16 cellular contexts compared by ENCODE assay signal in genomic region chr6:64294034-64294433, GRCh38.
A peak's percentile ranks its signal among the peaks of the same experiment; 100 is the strongest.
DNase-seq lines count a peak whose midpoint lies in the region; ATAC-seq and TF ChIP-seq lines count a peak whose summit lies in the region.
"Had no signal": no experiment of that assay in that cellular context is flagged by ENCODE, and none has a peak within 500 bp of the region (broad histone marks: within the 10 kb centered on the region; RNA-seq: fewer than 3 reads in every experiment).

No MANE protein-coding gene starts in this region.

- peak overlapping the region; percentile 88 for H2BK5ac ChIP-seq in IMR-90 (ENCODE audit: low read depth, low read length, poor library complexity, severe bottlenecking)

- TF ChIP-seq RAD21 in IMR-90 (IDR thresholded peaks at IDR 0.05; ENCODE audit: low read length): no peak

- H3K23ac ChIP-seq in IMR-90 (ENCODE audit: low read depth, low read length): no peak overlapping the region; the same call in 1 of the 2 replicates

- H3K4me2 ChIP-seq in IMR-90 (ENCODE audit: low read depth, low read length) (no peak overlapping the region; the same call in 1 of the 2 replicates), smooth muscle cell (no peak overlapping the region)

- H2BK15ac ChIP-seq in IMR-90 (ENCODE audit: low read depth, low read length): 0 out of 3 replicates have a peak overlapping the region, but pooled peaks have one; percentile 80

- TF ChIP-seq POLR2A in IMR-90 (IDR thresholded peaks at IDR 0.05; ENCODE audit: low read depth, low read length): no peak

- peak; percentile 34; the same call in 1 of the 2 replicates for ATAC-seq in IMR-90 (ENCODE audit: low read depth)

- no peaks in the 10 kb centered on the region for H3K9me1 ChIP-seq in IMR-90 (ENCODE audit: insufficient read depth, low read length)

- H4K20me1 ChIP-seq in IMR-90 (ENCODE audit: insufficient read depth, low read length) (no peaks in the 10 kb centered on the region), smooth muscle cell (ENCODE audit: low read depth) (no peaks in the 10 kb centered on the region)

- in situ Hi-C loops in IMR-90 (cut with MboI; ENCODE audit: low sequenced_read_pairs): no loop called here

- no peaks in the 10 kb centered on the region for H3K79me1 ChIP-seq in IMR-90 (ENCODE audit: low read depth in 1 of 2, low read length in 2 of 2)

- H2BK120ac ChIP-seq in IMR-90 (ENCODE audit: low read depth, low read length): peak overlapping the region; percentile 68

- no peaks in the 10 kb centered on the region for H3K9me3 ChIP-seq in IMR-90 (ENCODE audit: control insufficient read depth, insufficient read depth, low read length)
- H3K9me3 ChIP-seq in smooth muscle cell (replicated peaks; ENCODE audit: low read depth): no peaks in the 10 kb centered on the region
- H3K9me3 ChIP-seq: HAP-1 had no signal

- H4K91ac ChIP-seq in IMR-90 (ENCODE audit: insufficient read depth, low read depth, low read length): peak overlapping the region; percentile 73; the same call in 1 of the 2 replicates

- H3K36me3 ChIP-seq in IMR-90 (ENCODE audit: control insufficient read depth, insufficient read depth, low read length): no peaks in the 10 kb centered on the region
- H3K36me3 ChIP-seq in smooth muscle cell (ENCODE audit: low read depth): no peaks in the 10 kb centered on the region
- H3K36me3 ChIP-seq: HAP-1 had no signal

- no peak overlapping the region for H2AK9ac ChIP-seq in IMR-90 (replicated peaks; ENCODE audit: low read depth, low read length, poor library complexity)

- H2AK5ac ChIP-seq in IMR-90 (ENCODE audit: low read depth, low read length): no peak overlapping the region

- H3K56ac ChIP-seq in IMR-90 (ENCODE audit: extremely low read depth, insufficient read depth, low read length): no peak overlapping the region

- H4K5ac ChIP-seq in IMR-90 (ENCODE audit: low read depth, low read length): no peak overlapping the region

- H3K27ac ChIP-seq in IMR-90 (ENCODE audit: insufficient read depth, low read length) (no peak overlapping the region), smooth muscle cell (ENCODE audit: low read depth) (peak overlapping the region; percentile 16), substantia nigra (ENCODE audit: low read depth, low read length, poor library complexity, severe bottlenecking) (no peak overlapping the region)
- H3K27ac ChIP-seq: HL-60 had no signal

- H3K79me2 ChIP-seq in smooth muscle cell (ENCODE audit: low read depth): no peaks in the 10 kb centered on the region

- peak; percentile 39 for DNase-seq in IMR-90
- DNase-seq in astrocyte of the hippocampus (ENCODE audit: low read depth, low spot score): peak; percentile 2
- DNase-seq in fibroblast of peridontal ligament (ENCODE audit: extremely low read depth): peak; percentile 1
- DNase-seq in smooth muscle cell (lab: John Stamatoyannopoulos, UW; ENCODE audit: unreplicated experiment): no peak
- DNase-seq in DMS114 treated with DMSO at 0.1 percent for 48 hours (lab: John Stamatoyannopoulos, UW; ENCODE audit: unreplicated experiment): no peak
- no peak for DNase-seq in substantia nigra (lab: John Stamatoyannopoulos, UW)
- DNase-seq in NCI-H1694 (lab: John Stamatoyannopoulos, UW): no peak
- DNase-seq: C1 segment of cervical spinal cord; Calu3; CD4-positive, alpha-beta T cell; DMS153; DND-41; GF-D8; HFFc6 had no signal

- TF ChIP-seq CTCF in IMR-90 (conservative IDR thresholded peaks at IDR 0.05; ENCODE audit: low read depth, low read length) (no peak), smooth muscle cell (IDR thresholded peaks at IDR 0.05; ENCODE audit: borderline replicate concordance, insufficient read depth, poor library complexity, severe bottlenecking) (no peak)

- peak overlapping the region; percentile 72; the same call in 1 of the 2 replicates for H3K4ac ChIP-seq in IMR-90 (ENCODE audit: low read depth, low read length)

- dilution Hi-C loops in IMR-90 (cut with HindIII; ENCODE audit: low sequenced_read_pairs, unreplicated experiment): no loop called here

- H3F3A ChIP-seq in smooth muscle cell (ENCODE audit: low read depth): no peaks in the 10 kb centered on the region

- POLR2A ChIA-PET in IMR-90 (lab: Charles Lee; ENCODE audit: unreplicated experiment): no interaction called here

- H2BK20ac ChIP-seq in IMR-90 (ENCODE audit: low read depth, low read length): no peak overlapping the region

- no peak overlapping the region for H3K9ac ChIP-seq in IMR-90 (ENCODE audit: low read depth, low read length)
- H3K9ac ChIP-seq in smooth muscle cell (ENCODE audit: low read depth): no peak overlapping the region

- no peaks in the 10 kb centered on the region for H3K27me3 ChIP-seq in IMR-90 (ENCODE audit: control insufficient read depth, insufficient read depth, low read length)
- H3K27me3 ChIP-seq in smooth muscle cell (ENCODE audit: low read depth): no peaks in the 10 kb centered on the region

- H3K4me1 ChIP-seq in IMR-90 (ENCODE audit: control insufficient read depth, insufficient read depth, low read length) (peaks cover 6% of the 10 kb centered on the region), smooth muscle cell (ENCODE audit: low read depth) (no peaks in the 10 kb centered on the region)

- H2AFZ ChIP-seq in IMR-90 (replicated peaks; ENCODE audit: low read length, poor library complexity): no peak overlapping the region
- no peak overlapping the region for H2AFZ ChIP-seq in smooth muscle cell (ENCODE audit: low read depth)

- H3K4me3 ChIP-seq in IMR-90 (ENCODE audit: insufficient read depth, low read depth, low read length): no peak overlapping the region
- H3K4me3 ChIP-seq in smooth muscle cell: no peak overlapping the region
- H3K4me3 ChIP-seq: HAP-1 had no signal

- 0 out of 4 replicates have a peak overlapping the region, but pooled peaks of 1 of the 2 experiments have one; percentile 52 for H4K8ac ChIP-seq in IMR-90 (ENCODE audit: low read depth in 2 of 2, low read length in 2 of 2)

- H3K18ac ChIP-seq in IMR-90 (ENCODE audit: low read depth, low read length): no peak overlapping the region

- 0 out of 2 replicates have a peak overlapping the region, but pooled peaks have one; percentile 57 for H3K14ac ChIP-seq in IMR-90 (replicated peaks; ENCODE audit: low read depth, low read length)

- BruUV-seq in IMR-90 (replicated peaks; lab: Mats Ljungman, UMichigan): no TSS peak

- CTCF ChIA-PET in IMR-90 (lab: Yijun Ruan, JAX): interaction anchor here (1.2 kb wide), 1 partner anchor 37 kb away, joined by 5 read pairs; no protein-coding TSS in a partner anchor

- intact Hi-C loops in IMR-90 (cut with micrococcal nuclease): no loop called here

TF ChIP-seq in IMR-90, 13 proteins besides CTCF, POLR2A, EP300 and RAD21:
- TF ChIP-seq MAFK (IDR thresholded peaks at IDR 0.05; ENCODE audit: low read depth, low read length): 0 out of 2 replicates have a peak, but pooled peaks have one; percentile 7
- TF ChIP-seq RFX5 (IDR thresholded peaks at IDR 0.05; ENCODE audit: low read depth, low read length): no peak
- TF ChIP-seq MAZ (IDR thresholded peaks at IDR 0.05; ENCODE audit: borderline replicate concordance, low read depth, low read length): no peak
- no peak for TF ChIP-seq MXI1 (IDR thresholded peaks at IDR 0.05; ENCODE audit: borderline replicate concordance, low read depth, low read length)
- TF ChIP-seq NFE2L2 (IDR thresholded peaks at IDR 0.05; ENCODE audit: low read depth, low read length): no peak
- TF ChIP-seq USF2 (IDR thresholded peaks at IDR 0.05; ENCODE audit: low read depth, low read length): no peak
- no peak for TF ChIP-seq CHD1 (IDR thresholded peaks at IDR 0.05; ENCODE audit: low read depth, low read length)
TF ChIP-seq in IMR-90: peak in this region for 1.

Comparison
In these comparisons a context has a peak if more than half of its experiments do, and no peak if none do; other contexts are left out.
1. DNase-seq: peak in IMR-90 (single experiment), astrocyte of the hippocampus (single experiment) and fibroblast of peridontal ligament (single experiment); none in smooth muscle cell (single experiment), DMS114 treated with DMSO at 0.1 percent for 48 hours (single experiment), substantia nigra (0 of 49) and NCI-H1694 (single experiment).